Comparison of ENCODE assay signal across 15 cellular contexts in genomic region chr9:92969516-92970466, GRCh38. TPM values are rescaled to one million over a fixed set of nuclear protein-coding genes. Genes with fewer than 3 reads are reported as not detected.
DNase-seq lines count a peak whose midpoint lies in the region; ATAC-seq and TF ChIP-seq lines count a peak whose summit lies in the region.
"Had no signal": no experiment of that assay in that cellular context is flagged by ENCODE, and none has a peak within 500 bp of the region (broad histone marks: within the 10 kb centered on the region; RNA-seq: fewer than 3 reads in every experiment).

No MANE protein-coding gene starts in this region.

- peak overlapping the region; percentile 29 for H2AFZ ChIP-seq in neural progenitor cell (replicated peaks)

- no peaks in the 10 kb centered on the region for H3K79me2 ChIP-seq in neural progenitor cell (ENCODE audit: low read depth)

- H3K27ac Mint-ChIP-seq in CD8-positive, alpha-beta T cell, result peak overlapping the region; percentile 100
- peak overlapping the region; percentile 87 for H3K27ac Mint-ChIP-seq in neural progenitor cell

- H4K20me1 ChIP-seq in neural progenitor cell (ENCODE audit: low read depth), result no peaks in the 10 kb centered on the region

- intact Hi-C loops in CD8-positive, alpha-beta T cell (cut with DNase I, micrococcal nuclease), result loop anchor here (1.0 to 10.0 kb wide), 5 partner anchors 10 to 598 kb away; partner anchors contain the start of genes BICD2 (in 1 of the 2) and IPPK (in 1 of the 2)

- CTCF ChIA-PET in CD8-positive, alpha-beta T cell (lab: Charles Lee), result interaction anchor here (0.7 to 1.0 kb wide), 2 partner anchors 17 to 34 kb away, joined by 3 read pairs; no protein-coding TSS in a partner anchor

- H3K9ac ChIP-seq in NT2/D1 (ENCODE audit: insufficient read length, low read depth) (peak overlapping the region; percentile 70), neural progenitor cell (no peak overlapping the region)

- H3K4me1 Mint-ChIP-seq in CD8-positive, alpha-beta T cell (ENCODE audit: low read depth), result peaks cover 77% of the 10 kb centered on the region
- peaks cover 29% of the 10 kb centered on the region for H3K4me1 Mint-ChIP-seq in neural progenitor cell

- peak overlapping the region; percentile 59 for H3K4me3 ChIP-seq in CD8-positive, alpha-beta T cell (ENCODE audit: low read depth, low read length)
- H3K4me3 ChIP-seq in NT2/D1 (ENCODE audit: insufficient read length, low read depth) (no peak overlapping the region), neural progenitor cell (peak overlapping the region; percentile 29)

- peaks cover under 1% of the 10 kb centered on the region for H3K36me3 ChIP-seq in CD8-positive, alpha-beta T cell (ENCODE audit: insufficient read depth, low read length)
- no peaks in the 10 kb centered on the region for H3K36me3 ChIP-seq in NT2/D1 (ENCODE audit: insufficient read depth, insufficient read length, low read length)
- no peaks in the 10 kb centered on the region for H3K36me3 ChIP-seq in neural progenitor cell

- no peaks in the 10 kb centered on the region for H3K27me3 Mint-ChIP-seq in CD8-positive, alpha-beta T cell (ENCODE audit: low read depth)
- no peaks in the 10 kb centered on the region for H3K27me3 Mint-ChIP-seq in neural progenitor cell (ENCODE audit: insufficient read depth, low read depth)

- H3K27ac ChIP-seq in CD8-positive, alpha-beta T cell (ENCODE audit: low read depth, low read length), result peak overlapping the region; percentile 91
- peak overlapping the region; percentile 69 for H3K27ac ChIP-seq in caudate nucleus (ENCODE audit: low read depth, low read length)
- peak overlapping the region; percentile 75 for H3K27ac ChIP-seq in neural progenitor cell
- H3K27ac ChIP-seq: VCaP had no signal

- no peak for TF ChIP-seq CTCF in CD8-positive, alpha-beta T cell (IDR thresholded peaks at IDR 0.05)
- no peak for TF ChIP-seq CTCF in neural progenitor cell (IDR thresholded peaks at IDR 0.05)

- ATAC-seq in CD8-positive, alpha-beta T cell, result no peak
- ATAC-seq in GM21526 (IDR thresholded peaks at IDR 0.05; ENCODE audit: low FRiP score, unreplicated experiment), result no peak
- ATAC-seq: HepG2 had no signal

- H3K4me1 ChIP-seq in CD8-positive, alpha-beta T cell (ENCODE audit: insufficient read depth, low read length), result peaks cover 71% of the 10 kb centered on the region
- H3K4me1 ChIP-seq in NT2/D1 (ENCODE audit: insufficient read depth, insufficient read length), result peaks cover 45% of the 10 kb centered on the region
- H3K4me1 ChIP-seq in neural progenitor cell, result peaks cover 27% of the 10 kb centered on the region

- H3K4me2 ChIP-seq in neural progenitor cell, result peak overlapping the region; percentile 74

- peak overlapping the region; percentile 91 for H3K4me3 Mint-ChIP-seq in CD8-positive, alpha-beta T cell
- H3K4me3 Mint-ChIP-seq in neural progenitor cell, result no peak overlapping the region

- no peaks in the 10 kb centered on the region for H3K9me3 Mint-ChIP-seq in CD8-positive, alpha-beta T cell
- peaks cover 5% of the 10 kb centered on the region for H3K9me3 Mint-ChIP-seq in neural progenitor cell

- peaks cover 35% of the 10 kb centered on the region for H3F3A ChIP-seq in neural progenitor cell (ENCODE audit: low read depth)

- H3K27me3 ChIP-seq in CD8-positive, alpha-beta T cell (ENCODE audit: insufficient read depth, low read length), result no peaks in the 10 kb centered on the region
- H3K27me3 ChIP-seq in NT2/D1 (ENCODE audit: insufficient read depth, insufficient read length) (no peaks in the 10 kb centered on the region), neural progenitor cell (no peaks in the 10 kb centered on the region)

- peak in 2 of 7 experiments; percentile 11 to 48 for DNase-seq in CD8-positive, alpha-beta T cell
- DNase-seq in NT2/D1 (ENCODE audit: low read depth, low spot score) (no peak), caudate nucleus (lab: John Stamatoyannopoulos, UW) (no peak), neural progenitor cell (ENCODE audit: low spot score) (no peak), amygdala (lab: John Stamatoyannopoulos, UW) (no peak), NCI-H2171 treated with DMSO at 0.1 percent for 48 hours (lab: John Stamatoyannopoulos, UW) (no peak)
- DNase-seq in effector CD4-positive, alpha-beta T cell, result no peak
- DNase-seq: cortex of kidney; NCI-H510A treated with DMSO at 0.1 percent for 48 hours; Right ventricle myocardium superior; stimulated activated naive CD4-positive, alpha-beta T cell treated with Interleukin-2 at 50 U/mL for 16 hours had no signal

- POLR2A ChIA-PET in CD8-positive, alpha-beta T cell (lab: Charles Lee), result no interaction called here

- no peaks in the 10 kb centered on the region for H3K9me3 ChIP-seq in CD8-positive, alpha-beta T cell (ENCODE audit: low read length)
- H3K9me3 ChIP-seq in NT2/D1 (ENCODE audit: insufficient read depth, low read length), result no peaks in the 10 kb centered on the region
- no peaks in the 10 kb centered on the region for H3K9me3 ChIP-seq in neural progenitor cell (ENCODE audit: low read depth)

- H3K36me3 Mint-ChIP-seq in CD8-positive, alpha-beta T cell, result peaks cover 65% of the 10 kb centered on the region
- no peaks in the 10 kb centered on the region for H3K36me3 Mint-ChIP-seq in neural progenitor cell

RNA-seq across cellular contexts. Expression of gene FGD3, which starts 22.5 kb away (rescaled TPM):
- total RNA-seq in CD8-positive, alpha-beta T cell, result 10 to 100 TPM; 87.8 to 99.3 TPM
- 0.56 and 0.68 TPM in 2 replicates for total RNA-seq in neural progenitor cell (ENCODE audit: low replicate concordance)
- total RNA-seq: fibroblast of villous mesenchyme had no signal

Comparison
In these comparisons a context has a peak if more than half of its experiments do, and no peak if none do; other contexts are left out.
1. RNA of gene FGD3, which starts 22.5 kb away (total RNA-seq): 87.8 to 99.3 TPM in CD8-positive, alpha-beta T cell; 0.56 to 0.68 TPM in neural progenitor cell; every median in the first group is over 10 times any median in the second.
2. Peak in every context shown above with its lines, with median percentiles within 50 percentile points of each other: H3K27ac ChIP-seq.